Comparison of ENCODE assay signal across 9 cellular contexts in the genomic region with DNA sequence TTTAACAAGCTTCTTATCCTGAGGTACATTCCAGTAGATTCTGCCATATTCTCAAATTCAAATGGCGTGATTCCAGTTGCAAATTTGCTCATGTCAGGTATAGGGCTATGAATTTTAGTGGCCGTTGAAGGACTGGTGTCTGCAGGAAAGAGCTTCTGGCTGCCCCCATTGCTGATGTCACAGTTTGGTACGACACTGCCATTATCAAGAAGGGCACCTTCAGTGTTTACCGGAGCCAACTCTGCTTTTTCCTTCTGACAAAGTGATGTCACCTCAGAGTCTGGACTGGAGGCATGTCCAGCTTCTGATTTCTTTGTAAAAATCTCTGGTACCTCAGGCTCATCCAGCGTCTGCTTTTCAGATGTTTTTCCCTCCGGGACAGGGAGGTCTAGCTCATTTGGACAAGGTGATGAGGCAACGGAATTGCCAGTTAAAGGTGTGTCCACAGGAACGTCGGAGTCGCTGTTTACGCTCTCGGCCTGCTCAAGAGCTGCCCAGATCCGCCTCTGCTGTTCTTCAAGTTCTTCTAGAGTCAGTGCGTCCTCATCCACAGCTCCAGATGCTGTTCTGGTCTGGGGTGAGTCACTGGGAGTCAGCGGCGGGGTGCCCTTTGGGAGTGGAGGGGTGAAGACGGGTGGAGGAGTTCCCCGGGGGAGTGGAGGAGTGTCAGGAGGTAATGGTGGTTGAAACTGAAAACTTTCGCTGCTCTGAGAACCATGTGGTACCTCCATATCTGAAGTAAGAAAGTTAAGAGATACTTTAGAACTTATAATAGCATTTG. TPM values are rescaled to one million over a fixed set of nuclear protein-coding genes. Genes with fewer than 3 reads are reported as not detected.
DNase-seq lines count a peak whose midpoint lies in the region; ATAC-seq, FAIRE-seq and TF ChIP-seq lines count a peak whose summit lies in the region.
"Had no signal": no experiment of that assay in that cellular context is flagged by ENCODE, and none has a peak within 500 bp of the region (broad histone marks: within the 10 kb centered on the region; RNA-seq: fewer than 3 reads in every experiment).

No MANE protein-coding gene starts in this region.

- peak; percentile 81 for ATAC-seq in GM21529 (IDR thresholded peaks at IDR 0.05; ENCODE audit: unreplicated experiment)
- peak; percentile 71 for ATAC-seq in RWPE2 (ENCODE audit: low read depth)
- no peak for ATAC-seq in GM19452 (IDR thresholded peaks at IDR 0.05; ENCODE audit: unreplicated experiment)
- ATAC-seq in GM19035 (IDR thresholded peaks at IDR 0.05; ENCODE audit: unreplicated experiment): no peak

- no peaks in the 10 kb centered on the region for H3K27me3 ChIP-seq in RWPE2 (ENCODE audit: insufficient read depth, poor library complexity, severe bottlenecking)
- H3K27me3 ChIP-seq in esophagus (ENCODE audit: control insufficient read depth in 1 of 2, insufficient read depth in 2 of 2, low read length in 2 of 2): no peaks in the 10 kb centered on the region

- no peak for FAIRE-seq in HTR-8/SVneo (lab: Jason Lieb, UNC)

- H3K4me1 ChIP-seq in RWPE2 (ENCODE audit: insufficient read depth, poor library complexity, severe bottlenecking) (peaks cover 8% of the 10 kb centered on the region), esophagus (ENCODE audit: control insufficient read depth in 2 of 2, insufficient read depth in 2 of 2, low read length in 1 of 2) (no peaks in the 10 kb centered on the region)

- no peak for TF ChIP-seq CTCF in RWPE2 (IDR thresholded peaks at IDR 0.05; ENCODE audit: poor library complexity, severe bottlenecking)

- peaks cover 58% of the 10 kb centered on the region for H3K36me3 ChIP-seq in RWPE2 (ENCODE audit: low read depth)
- peaks cover 9 to 20% of the 10 kb centered on the region in 2 donors for H3K36me3 ChIP-seq in esophagus (ENCODE audit: control insufficient read depth in 2 of 2, insufficient read depth in 2 of 2, low read length in 1 of 2)

- no peak for DNase-seq in RWPE2 (ENCODE audit: low spot score)
- peak; percentile 11 to 76 (median 32) for DNase-seq in stimulated activated CD4-positive, alpha-beta T cell treated with anti-CD3 and anti-CD28 coated beads, TNF-alpha, amount 100 ng/mL, for 24 hours (ENCODE audit: low read depth in 3 of 3)
- DNase-seq in NCI-H187 treated with DMSO at 0.1 percent for 48 hours (lab: John Stamatoyannopoulos, UW): no peak
- no peak for DNase-seq in HTR-8/SVneo (ENCODE audit: insufficient read length, low spot score)
- DNase-seq: NCI-H774 had no signal

- WGBS in esophagus, 2 donors: 64 to 71% methylated on average over 19 of the region's 19 CpGs

- H3K9me3 ChIP-seq in RWPE2 (ENCODE audit: severe bottlenecking) (no peaks in the 10 kb centered on the region), esophagus (ENCODE audit: control insufficient read depth in 2 of 2, insufficient read depth in 1 of 2, low read depth in 1 of 2, low read length in 1 of 2) (no peaks in the 10 kb centered on the region)

- no peak overlapping the region for H3K4me3 ChIP-seq in RWPE2 (ENCODE audit: severe bottlenecking)
- H3K4me3 ChIP-seq in esophagus (ENCODE audit: low read depth in 1 of 2, low read length in 2 of 2): no peak overlapping the region

- H3K27ac ChIP-seq in RWPE2 (ENCODE audit: poor library complexity, severe bottlenecking) (peak overlapping the region; percentile 25), esophagus (ENCODE audit: low read depth in 2 of 2, low read length in 1 of 2) (peak overlapping the region; percentile 9 to 77)

RNA-seq across cellular contexts. Expression of a gene that starts 27.0 kb away (rescaled TPM):
- polyA plus RNA-seq in esophagus: 10 to 100 TPM; 15.4 to 27.6 TPM

RNA-seq across cellular contexts. Expression of a gene that starts 51.3 kb away (rescaled TPM):
- 10 to 100 TPM; 50.0 to 52.3 TPM for polyA plus RNA-seq in esophagus

RNA-seq across cellular contexts. Expression of a gene that starts 53.0 kb away (rescaled TPM):
- polyA plus RNA-seq in esophagus: 10 to 100 TPM; 44.0 to 49.8 TPM

RNA-seq across cellular contexts. Expression of a gene that starts 53.3 kb away (rescaled TPM):
- polyA plus RNA-seq in esophagus: 10 to 100 TPM in 1 of 2 donors, 1 to 10 TPM in 1; 9.6 to 22.9 TPM

Comparison
In these comparisons a context has a peak if more than half of its experiments do, and no peak if none do; other contexts are left out.
1. ATAC-seq: peak in GM21529 (single experiment) and RWPE2 (single experiment); none in GM19452 (single experiment) and GM19035 (single experiment).
2. DNase-seq: peak in stimulated activated CD4-positive, alpha-beta T cell treated with anti-CD3 and anti-CD28 coated beads, TNF-alpha, amount 100 ng/mL, for 24 hours (3 of 3); none in RWPE2 (single experiment), NCI-H187 treated with DMSO at 0.1 percent for 48 hours (single experiment) and HTR-8/SVneo (single experiment).